In genomic region chr11:107712342-107712741, GRCh38 we compare ENCODE assay signal across 18 cellular contexts. TPM values are rescaled to one million over a fixed set of nuclear protein-coding genes. Genes with fewer than 3 reads are reported as not detected.
DNase-seq lines count a peak whose midpoint lies in the region; ATAC-seq and TF ChIP-seq lines count a peak whose summit lies in the region.
"Had no signal": no experiment of that assay in that cellular context is flagged by ENCODE, and none has a peak within 500 bp of the region (broad histone marks: within the 10 kb centered on the region; RNA-seq: fewer than 3 reads in every experiment).

No MANE protein-coding gene starts in this region.

- H3K36me3 ChIP-seq in left ventricle myocardium inferior (no peaks in the 10 kb centered on the region), hepatocyte (replicated peaks; ENCODE audit: insufficient read depth, low read depth) (no peaks in the 10 kb centered on the region), skeletal muscle tissue (ENCODE audit: control insufficient read depth in 3 of 3, insufficient read depth in 3 of 3, low read length in 3 of 3) (peaks cover 0 to 28% (median 7%) of the 10 kb centered on the region in 3 donors)
- H3K36me3 ChIP-seq: BLaER1 treated with 17β-estradiol and CSF1 and Interleukin-3, amounts not matched to agents 10 nM and 100 nM had no signal

- H4K20me1 ChIP-seq in hepatocyte (ENCODE audit: insufficient read depth, poor library complexity, severe bottlenecking), result no peaks in the 10 kb centered on the region
- H4K20me1 ChIP-seq: BLaER1 treated with 17β-estradiol and CSF1 and Interleukin-3, amounts not matched to agents 10 nM and 100 nM had no signal

- H3K4me2 ChIP-seq in hepatocyte, result peak overlapping the region; percentile 55
- H3K4me2 ChIP-seq: BLaER1 treated with 17β-estradiol and CSF1 and Interleukin-3, amounts not matched to agents 10 nM and 100 nM had no signal

- no peak for TF ChIP-seq CTCF in left ventricle myocardium inferior (IDR thresholded peaks at IDR 0.05; ENCODE audit: borderline replicate concordance)
- no peak for TF ChIP-seq CTCF in hepatocyte (IDR thresholded peaks at IDR 0.05; ENCODE audit: poor library complexity)

- no peaks in the 10 kb centered on the region for H3K9me2 ChIP-seq in hepatocyte (replicated peaks; ENCODE audit: insufficient read depth)

- WGBS in right cardiac atrium, result 46% methylated on average over 5 of the region's 5 CpGs
- WGBS in hepatocyte (ENCODE audit: low lambda C conversion rate, missing lambda C conversion rate), result 60% methylated on average over 5 of the region's 5 CpGs

- H3K4me1 ChIP-seq in right cardiac atrium (ENCODE audit: control insufficient read depth, insufficient read depth, low read length) (peaks cover 5% of the 10 kb centered on the region), left ventricle myocardium inferior (peaks cover 7% of the 10 kb centered on the region), hepatocyte (ENCODE audit: insufficient read depth) (peaks cover 5% of the 10 kb centered on the region), skeletal muscle tissue (ENCODE audit: control insufficient read depth in 3 of 3, insufficient read depth in 3 of 3, low read length in 3 of 3) (peaks cover 6 to 22% (median 18%) of the 10 kb centered on the region in 3 donors)
- H3K4me1 ChIP-seq: BLaER1 treated with 17β-estradiol and CSF1 and Interleukin-3, amounts not matched to agents 10 nM and 100 nM had no signal

- H3K27ac ChIP-seq in right cardiac atrium (ENCODE audit: low read length) (peak overlapping the region; percentile 30), left ventricle myocardium inferior (replicated peaks) (no peak overlapping the region), hepatocyte (peak overlapping the region; percentile 9), skeletal muscle tissue (ENCODE audit: low read depth, low read length) (peak overlapping the region; percentile 91)
- H3K27ac ChIP-seq: BLaER1 treated with 17β-estradiol and CSF1 and Interleukin-3, amounts not matched to agents 10 nM and 100 nM; GM23248 had no signal

- H3K79me2 ChIP-seq in hepatocyte, result no peaks in the 10 kb centered on the region

- peak overlapping the region; percentile 71 to 76 (median 75) for H3K9ac ChIP-seq in skeletal muscle tissue (ENCODE audit: low read depth in 1 of 3, low read length in 3 of 3)
- H3K9ac ChIP-seq: BLaER1 treated with 17β-estradiol and CSF1 and Interleukin-3, amounts not matched to agents 10 nM and 100 nM; GM23248 had no signal

- no peaks in the 10 kb centered on the region for H3K9me3 ChIP-seq in right cardiac atrium (ENCODE audit: control insufficient read depth, low read length)
- H3K9me3 ChIP-seq in left ventricle myocardium inferior (replicated peaks), result no peaks in the 10 kb centered on the region
- no peaks in the 10 kb centered on the region for H3K9me3 ChIP-seq in hepatocyte (ENCODE audit: low read depth)
- no peaks in the 10 kb centered on the region for H3K9me3 ChIP-seq in skeletal muscle tissue (ENCODE audit: control insufficient read depth in 3 of 3, low read length in 3 of 3)

- H3K27me3 ChIP-seq in right cardiac atrium (ENCODE audit: control insufficient read depth, insufficient read depth), result no peaks in the 10 kb centered on the region
- peaks cover 73% of the 10 kb centered on the region for H3K27me3 ChIP-seq in left ventricle myocardium inferior (ENCODE audit: low read depth)
- no peaks in the 10 kb centered on the region for H3K27me3 ChIP-seq in hepatocyte
- H3K27me3 ChIP-seq in skeletal muscle tissue (ENCODE audit: control insufficient read depth in 3 of 3, insufficient read depth in 3 of 3, low read length in 3 of 3), result no peaks in the 10 kb centered on the region
- H3K27me3 ChIP-seq: BLaER1 treated with 17β-estradiol and CSF1 and Interleukin-3, amounts not matched to agents 10 nM and 100 nM had no signal

- no peak overlapping the region for H2AFZ ChIP-seq in hepatocyte
- H2AFZ ChIP-seq: GM23248 had no signal

- H3K4me3 ChIP-seq in right cardiac atrium (ENCODE audit: low read length) (no peak overlapping the region), left ventricle myocardium inferior (no peak overlapping the region), hepatocyte (no peak overlapping the region), skeletal muscle tissue (ENCODE audit: low read length in 3 of 3) (peak overlapping the region; percentile 71 to 76 (median 72))
- H3K4me3 ChIP-seq: BLaER1 treated with 17β-estradiol and CSF1 and Interleukin-3, amounts not matched to agents 10 nM and 100 nM; GM12878; GM23248 had no signal

- intact Hi-C loops in right cardiac atrium (cut with DNase I), result no loop called here
- intact Hi-C loops in left ventricle myocardium inferior (cut with micrococcal nuclease), result no loop called here

- ATAC-seq in right cardiac atrium, result no peak
- ATAC-seq: HCT116 had no signal

- peak; percentile 64 for DNase-seq in NCI-H2171 treated with DMSO at 0.1 percent for 48 hours (lab: John Stamatoyannopoulos, UW)
- no peak for DNase-seq in NCI-H2171 (lab: John Stamatoyannopoulos, UW)
- no peak for DNase-seq in right cardiac atrium
- no peak for DNase-seq in left ventricle myocardium inferior
- no peak for DNase-seq in hepatocyte (ENCODE audit: low spot score)
- DNase-seq in foreskin melanocyte, result no peak
- DNase-seq in HK-2 (ENCODE audit: unreplicated experiment), result no peak
- DNase-seq: ACHN; CD4-positive, CD25-positive, alpha-beta regulatory T cell; DMS79; GM23248 had no signal

RNA-seq across cellular contexts. Expression of gene SLN, which starts 0.5 kb away (rescaled TPM):
- 1,000 to 10,000 TPM in 3 of 4 donors, 100 to 1,000 TPM in 1; 753 to 2,517 (median 1,525) TPM for total RNA-seq in right cardiac atrium
- polyA plus RNA-seq in right cardiac atrium, result 2,787 TPM
- total RNA-seq in left ventricle myocardium inferior, result 64.0 TPM
- 3.1 and 13.7 TPM in 2 replicates for total RNA-seq in hepatocyte
- polyA plus RNA-seq in hepatocyte, result 15.8 and 56.5 TPM in 2 replicates
- 2,012 TPM for total RNA-seq in skeletal muscle tissue
- total RNA-seq: A172; CD4-positive, CD25-positive, alpha-beta regulatory T cell; G401; GM12878; GM23248; HT-29 had no signal
- polyA plus RNA-seq: CD4-positive, CD25-positive, alpha-beta regulatory T cell; GM23248 had no signal

Comparison
In these comparisons a context has a peak if more than half of its experiments do, and no peak if none do; other contexts are left out.
1. RNA of gene SLN, which starts 0.5 kb away (total RNA-seq): 2,012 TPM in skeletal muscle tissue (single experiment) and 753 to 2,517 TPM in right cardiac atrium; 64.0 TPM in left ventricle myocardium inferior (single experiment) and 3.1 to 13.7 TPM in hepatocyte; every median in the first group is over 10 times any median in the second.
2. H3K4me3 ChIP-seq: peak in skeletal muscle tissue (3 of 3); none in right cardiac atrium (single experiment), left ventricle myocardium inferior (single experiment) and hepatocyte (single experiment).